In genomic region chr10:31593124-31593523, GRCh38 we compare ENCODE assay signal across 28 cellular contexts.
"Had no signal": no experiment of that assay in that cellular context is flagged by ENCODE, and none has a peak within 500 bp of the region (broad histone marks: within the 10 kb centered on the region; RNA-seq: fewer than 3 reads in every experiment).

No MANE protein-coding gene starts in this region.

- H3K4me3 ChIP-seq: colonic mucosa, heart right ventricle, left lung, mucosa of descending colon, ovary, psoas muscle, sigmoid colon, skin epidermis, stomach, thyroid gland, vagina had no signal

- H3K4me1 ChIP-seq: colonic mucosa, sigmoid colon, thyroid gland, vagina had no signal

- H3K36me3 ChIP-seq: colonic mucosa, heart right ventricle, left lung, ovary, sigmoid colon, stomach, thyroid gland, vagina had no signal

- H3K9me3 ChIP-seq: colonic mucosa, ovary, sigmoid colon, thyroid gland, vagina had no signal

- H3K27ac ChIP-seq: colonic mucosa, epithelial cell of prostate, heart right ventricle, left lung, ovary, sigmoid colon, skin epidermis, stomach, thyroid gland, vagina had no signal

- DNase-seq: colonic mucosa; effector CD4-positive, alpha-beta T cell; foreskin melanocyte; glutamatergic neuron; heart right ventricle; hippocampal formation; left cardiac atrium; left lung; mesenchymal stem cell; mucosa of descending colon; natural killer cell; occipital lobe; ovary; posterior cingulate gyrus; psoas muscle; right cardiac atrium; sigmoid colon; stimulated activated CD4-positive, alpha-beta T cell treated with anti-CD3 and anti-CD28 coated beads, Interleukin-1b, Interleukin-23, amount 100 ng/mL, for 48 hours; stimulated activated CD4-positive, alpha-beta T cell treated with anti-CD3 and anti-CD28 coated beads, Interleukin-4, amount 100 ng/mL, for 1 hour; stimulated activated CD8-positive, alpha-beta memory T cell treated with anti-CD3 and anti-CD28 coated beads, Interleukin-4, amount 100 ng/mL, for 48 hours; stimulated activated naive CD4-positive, alpha-beta T cell treated with Interleukin-2 at 50 U/mL for 16 hours; stomach; thyroid gland; trophoblast cell had no signal

- H3K27me3 ChIP-seq: colonic mucosa, heart right ventricle, left lung, ovary, sigmoid colon, stomach, thyroid gland, vagina had no signal

- ATAC-seq: esophagus mucosa, heart right ventricle, left cardiac atrium, left lung, mucosa of descending colon, natural killer cell, right cardiac atrium had no signal
